ENCODE assay signal across 26 cellular contexts in genomic region chr5:60997721-60998120, GRCh38. TPM values are rescaled to one million over a fixed set of nuclear protein-coding genes. Genes with fewer than 3 reads are reported as not detected.
A peak's percentile ranks its signal among the peaks of the same experiment; 100 is the strongest.
DNase-seq lines count a peak whose midpoint lies in the region; ATAC-seq, FAIRE-seq and TF ChIP-seq lines count a peak whose summit lies in the region.
"Had no signal": no experiment of that assay in that cellular context is flagged by ENCODE, and none has a peak within 500 bp of the region (broad histone marks: within the 10 kb centered on the region; RNA-seq: fewer than 3 reads in every experiment).

No MANE protein-coding gene starts in this region.

- H3K27ac Mint-ChIP-seq in activated T-cell treated with anti-CD3 and anti-CD28 coated beads, Interleukin-2, amount 50 U/mL, for 72 hours, result peak overlapping the region; percentile 71
- H3K27ac Mint-ChIP-seq: CD14-positive monocyte; CD4-positive, alpha-beta T cell; CD8-positive, alpha-beta memory T cell; GM23338; HFFc6 had no signal

- CTCF ChIA-PET in endothelial cell of umbilical vein (lab: Charles Lee), result interaction anchor here (1.3 kb wide), 1 partner anchor 21 kb away, joined by 3 read pairs; no protein-coding TSS in a partner anchor

- dilution Hi-C loops in endothelial cell of umbilical vein (cut with MboI; ENCODE audit: extremely low pct_ligation_motif_present, low sequenced_read_pairs), result no loop called here

- no peak overlapping the region for H2AFZ ChIP-seq in endothelial cell of umbilical vein (ENCODE audit: low read depth, low read length)
- H2AFZ ChIP-seq: GM23338 had no signal

- peaks cover 14% of the 10 kb centered on the region for H3K4me1 Mint-ChIP-seq in activated T-cell treated with anti-CD3 and anti-CD28 coated beads, Interleukin-2, amount 50 U/mL, for 72 hours (ENCODE audit: low read depth)
- H3K4me1 Mint-ChIP-seq: CD14-positive monocyte had no signal

- no peaks in the 10 kb centered on the region for H3K27me3 Mint-ChIP-seq in activated T-cell treated with anti-CD3 and anti-CD28 coated beads, Interleukin-2, amount 50 U/mL, for 72 hours (ENCODE audit: low read depth)
- H3K27me3 Mint-ChIP-seq: CD4-positive, alpha-beta T cell; CD8-positive, alpha-beta memory T cell had no signal

- no peaks in the 10 kb centered on the region for H4K20me1 ChIP-seq in endothelial cell of umbilical vein (replicated peaks; ENCODE audit: control insufficient read depth, extremely low read depth, insufficient read depth, low read length)

- intact Hi-C loops in endothelial cell of umbilical vein (cut with micrococcal nuclease), result no loop called here

- H3K4me1 ChIP-seq in endothelial cell of umbilical vein (ENCODE audit: control insufficient read depth, extremely low read depth, insufficient read depth, low read length), result peaks cover 15% of the 10 kb centered on the region
- H3K4me1 ChIP-seq: A549; BE2C; BLaER1 treated with 17β-estradiol and CSF1 and Interleukin-3, amounts not matched to agents 10 nM and 100 nM; HAP-1 had no signal

- TF ChIP-seq CTCF in endothelial cell of umbilical vein (IDR thresholded peaks at IDR 0.05; ENCODE audit: extremely low read depth in 1 of 2, insufficient read depth in 1 of 2, low read depth in 1 of 2, low read length in 2 of 2), result no peak

- peaks cover 0 to 3% of the 10 kb centered on the region in 2 experiments for H3K36me3 ChIP-seq in endothelial cell of umbilical vein (ENCODE audit: control insufficient read depth in 2 of 2, extremely low read depth in 1 of 2, insufficient read depth in 2 of 2, low read length in 2 of 2)
- H3K36me3 ChIP-seq: HAP-1 had no signal

- no peaks in the 10 kb centered on the region for H3K9me1 ChIP-seq in endothelial cell of umbilical vein (replicated peaks; ENCODE audit: control insufficient read depth, extremely low read depth, insufficient read depth, low read length)

- H3K4me2 ChIP-seq in endothelial cell of umbilical vein (ENCODE audit: insufficient read depth, low read length), result no peak overlapping the region
- H3K4me2 ChIP-seq: A549; BLaER1 treated with 17β-estradiol and CSF1 and Interleukin-3, amounts not matched to agents 10 nM and 100 nM; GM23338 had no signal

- no peaks in the 10 kb centered on the region for H3K9me3 ChIP-seq in endothelial cell of umbilical vein (replicated peaks; ENCODE audit: control insufficient read depth, insufficient read depth, low read length)
- H3K9me3 ChIP-seq: BE2C had no signal

- POLR2A ChIA-PET in endothelial cell of umbilical vein (lab: Charles Lee), result no interaction called here

- DNase-seq in NCI-H2171 treated with DMSO at 0.1 percent for 48 hours (lab: John Stamatoyannopoulos, UW) (peak; percentile 2), NCI-H2171 (lab: John Stamatoyannopoulos, UW) (no peak), activated T-cell treated with anti-CD3 and anti-CD28 coated beads for 4 hours (no peak), NCI-H226 (peak; percentile 26), endothelial cell of umbilical vein (ENCODE audit: low read depth, low spot score) (no peak), medulla oblongata (ENCODE audit: extremely low spot score) (no peak)
- no peak for DNase-seq in activated T-cell treated with anti-CD3 and anti-CD28 coated beads, Interleukin-2, amount 50 U/mL, for 72 hours
- DNase-seq: 8988T; ACHN; AML-193; BE2C; CD4-positive, alpha-beta T cell; CD8-positive, alpha-beta memory T cell; DMS153; DND-41; GDM1; HFFc6 had no signal

- no peak overlapping the region for H3K4me3 ChIP-seq in endothelial cell of umbilical vein (replicated peaks in 1 of 3; ENCODE audit: insufficient read depth in 1 of 3, low read depth in 1 of 3, low read length in 3 of 3)
- H3K4me3 ChIP-seq: A549; BLaER1 treated with 17β-estradiol and CSF1 and Interleukin-3, amounts not matched to agents 10 nM and 100 nM; GM12878; GM23338; HAP-1 had no signal

- H3K9me3 Mint-ChIP-seq in activated T-cell treated with anti-CD3 and anti-CD28 coated beads, Interleukin-2, amount 50 U/mL, for 72 hours, result peaks cover 2 to 5% of the 10 kb centered on the region in 2 donors
- H3K9me3 Mint-ChIP-seq: CD4-positive, alpha-beta T cell; HFFc6 had no signal

- no peak for ATAC-seq in activated T-cell treated with anti-CD3 and anti-CD28 coated beads, Interleukin-2, amount 50 U/mL, for 72 hours (replicated peaks in 1 of 2)
- ATAC-seq in HG02763 (IDR thresholded peaks at IDR 0.05; ENCODE audit: unreplicated experiment), result no peak
- ATAC-seq: A549, GM12878, GM23338 had no signal

- no peak overlapping the region for H3K9ac ChIP-seq in endothelial cell of umbilical vein (replicated peaks; ENCODE audit: extremely low read depth, insufficient read depth, low read length)
- H3K9ac ChIP-seq: BLaER1 treated with 17β-estradiol and CSF1 and Interleukin-3, amounts not matched to agents 10 nM and 100 nM had no signal

- no peak overlapping the region for H3K27ac ChIP-seq in endothelial cell of umbilical vein (ENCODE audit: insufficient read depth, low read depth, low read length)
- H3K27ac ChIP-seq: A549; BLaER1 treated with 17β-estradiol and CSF1 and Interleukin-3, amounts not matched to agents 10 nM and 100 nM had no signal

- no peaks in the 10 kb centered on the region for H3K79me2 ChIP-seq in endothelial cell of umbilical vein (ENCODE audit: control insufficient read depth, insufficient read depth, low read length)

- H3K27me3 ChIP-seq in endothelial cell of umbilical vein (ENCODE audit: control insufficient read depth in 2 of 2, insufficient read depth in 2 of 2, low read length in 2 of 2), result no peaks in the 10 kb centered on the region
- H3K27me3 ChIP-seq: BE2C; BLaER1 treated with 17β-estradiol and CSF1 and Interleukin-3, amounts not matched to agents 10 nM and 100 nM had no signal

- no peak overlapping the region for H3K4me3 Mint-ChIP-seq in activated T-cell treated with anti-CD3 and anti-CD28 coated beads, Interleukin-2, amount 50 U/mL, for 72 hours
- H3K4me3 Mint-ChIP-seq: CD14-positive monocyte; CD4-positive, alpha-beta T cell; CD8-positive, alpha-beta memory T cell; GM23338; HFFc6 had no signal

- no peak for TF ChIP-seq POLR2A in endothelial cell of umbilical vein (IDR thresholded peaks at IDR 0.05; ENCODE audit: low read depth, low read length)

- H3K36me3 Mint-ChIP-seq in activated T-cell treated with anti-CD3 and anti-CD28 coated beads, Interleukin-2, amount 50 U/mL, for 72 hours (ENCODE audit: insufficient read depth in 2 of 2), result peaks cover 2 to 8% of the 10 kb centered on the region in 2 donors

- peak; percentile 55 for FAIRE-seq in endothelial cell of umbilical vein (lab: Jason Lieb, UNC)
- FAIRE-seq: A549, D721Med, GM12878, GM19239 had no signal

- BruUV-seq in endothelial cell of umbilical vein (replicated peaks; lab: Mats Ljungman, UMichigan), result no TSS peak

TF ChIP-seq in endothelial cell of umbilical vein, 7 proteins besides CTCF, POLR2A, EP300 and RAD21:
- TF ChIP-seq JUN (IDR thresholded peaks at IDR 0.05; ENCODE audit: borderline replicate concordance, insufficient read depth, insufficient read length, low read depth), result no peak
- TF ChIP-seq FOS (IDR thresholded peaks at IDR 0.05; ENCODE audit: borderline replicate concordance, insufficient read depth, low read length), result no peak
- no peak for TF ChIP-seq MAX (IDR thresholded peaks at IDR 0.05; ENCODE audit: insufficient read depth, insufficient read length)
- no peak for TF ChIP-seq POLR2AphosphoS5 (IDR thresholded peaks at IDR 0.05; ENCODE audit: insufficient read depth, low read depth, low read length)
TF ChIP-seq in endothelial cell of umbilical vein: peak in this region for 0.

RNA-seq across cellular contexts. Expression of gene NDUFAF2, which starts 52.7 kb away (rescaled TPM):
- 10 to 100 TPM; 29.0 to 29.6 TPM for total RNA-seq in activated T-cell treated with anti-CD3 and anti-CD28 coated beads, Interleukin-2, amount 50 U/mL, for 72 hours
- 39.9 and 42.4 TPM in 2 replicates for total RNA-seq in endothelial cell of umbilical vein
- polyA plus RNA-seq in endothelial cell of umbilical vein, result 5.6 and 10.7 TPM in 2 replicates
- 28.3 and 32.0 TPM in 2 replicates for polyA plus RNA-seq in endothelial cell of umbilical vein (2011; cell fraction: cytosol; rRNA removed)
- polyA plus RNA-seq in endothelial cell of umbilical vein (2011; cell fraction: nucleus; rRNA removed), result 9.0 and 15.1 TPM in 2 replicates
- 53.7 and 65.2 TPM in 2 replicates for polyA plus RNA-seq in endothelial cell of umbilical vein (2012)
- 11.1 and 13.1 TPM in 2 replicates for polyA minus RNA-seq in endothelial cell of umbilical vein
- 25.5 TPM for polyA minus RNA-seq in endothelial cell of umbilical vein (2011; cell fraction: cytosol; rRNA and poly(A)+ RNA removed)
- 7.6 and 13.7 TPM in 2 replicates for polyA minus RNA-seq in endothelial cell of umbilical vein (2011; cell fraction: nucleus; rRNA and poly(A)+ RNA removed)

RNA-seq across cellular contexts. Expression of gene ERCC8, which starts 52.9 kb away (rescaled TPM):
- 10 to 100 TPM; 10.4 to 11.3 TPM for total RNA-seq in activated T-cell treated with anti-CD3 and anti-CD28 coated beads, Interleukin-2, amount 50 U/mL, for 72 hours
- total RNA-seq in endothelial cell of umbilical vein, result 10.4 and 12.8 TPM in 2 replicates
- polyA plus RNA-seq in endothelial cell of umbilical vein, result 10.1 and 11.8 TPM in 2 replicates
- polyA plus RNA-seq in endothelial cell of umbilical vein (2011; cell fraction: cytosol; rRNA removed), result 12.8 and 17.2 TPM in 2 replicates
- 8.8 and 15.8 TPM in 2 replicates for polyA plus RNA-seq in endothelial cell of umbilical vein (2011; cell fraction: nucleus; rRNA removed)
- polyA plus RNA-seq in endothelial cell of umbilical vein (2012), result 7.1 and 13.0 TPM in 2 replicates
- polyA minus RNA-seq in endothelial cell of umbilical vein, result 16.9 and 31.2 TPM in 2 replicates
- 12.6 TPM for polyA minus RNA-seq in endothelial cell of umbilical vein (2011; cell fraction: cytosol; rRNA and poly(A)+ RNA removed)
- 19.5 and 22.0 TPM in 2 replicates for polyA minus RNA-seq in endothelial cell of umbilical vein (2011; cell fraction: nucleus; rRNA and poly(A)+ RNA removed)

Comparison
In these comparisons a context has a peak if more than half of its experiments do, and no peak if none do; other contexts are left out.
1. DNase-seq: peak in NCI-H2171 treated with DMSO at 0.1 percent for 48 hours (single experiment) and NCI-H226 (single experiment); none in NCI-H2171 (single experiment), activated T-cell treated with anti-CD3 and anti-CD28 coated beads, Interleukin-2, amount 50 U/mL, for 72 hours (0 of 2), activated T-cell treated with anti-CD3 and anti-CD28 coated beads for 4 hours (single experiment), endothelial cell of umbilical vein (single experiment) and medulla oblongata (single experiment).